Comparison of ENCODE assay signal across 1 cellular context in genomic region chr2:218024336-218024735, GRCh38.
TF ChIP-seq lines count a peak whose summit lies in the region.

No MANE protein-coding gene starts in this region.

TF ChIP-seq in SK-N-SH treated with all-trans-retinoic acid at 6 μM for 48 hours, 23 proteins besides CTCF, POLR2A, EP300 and RAD21 (continued from another document):
- TF ChIP-seq, protein P1, sequence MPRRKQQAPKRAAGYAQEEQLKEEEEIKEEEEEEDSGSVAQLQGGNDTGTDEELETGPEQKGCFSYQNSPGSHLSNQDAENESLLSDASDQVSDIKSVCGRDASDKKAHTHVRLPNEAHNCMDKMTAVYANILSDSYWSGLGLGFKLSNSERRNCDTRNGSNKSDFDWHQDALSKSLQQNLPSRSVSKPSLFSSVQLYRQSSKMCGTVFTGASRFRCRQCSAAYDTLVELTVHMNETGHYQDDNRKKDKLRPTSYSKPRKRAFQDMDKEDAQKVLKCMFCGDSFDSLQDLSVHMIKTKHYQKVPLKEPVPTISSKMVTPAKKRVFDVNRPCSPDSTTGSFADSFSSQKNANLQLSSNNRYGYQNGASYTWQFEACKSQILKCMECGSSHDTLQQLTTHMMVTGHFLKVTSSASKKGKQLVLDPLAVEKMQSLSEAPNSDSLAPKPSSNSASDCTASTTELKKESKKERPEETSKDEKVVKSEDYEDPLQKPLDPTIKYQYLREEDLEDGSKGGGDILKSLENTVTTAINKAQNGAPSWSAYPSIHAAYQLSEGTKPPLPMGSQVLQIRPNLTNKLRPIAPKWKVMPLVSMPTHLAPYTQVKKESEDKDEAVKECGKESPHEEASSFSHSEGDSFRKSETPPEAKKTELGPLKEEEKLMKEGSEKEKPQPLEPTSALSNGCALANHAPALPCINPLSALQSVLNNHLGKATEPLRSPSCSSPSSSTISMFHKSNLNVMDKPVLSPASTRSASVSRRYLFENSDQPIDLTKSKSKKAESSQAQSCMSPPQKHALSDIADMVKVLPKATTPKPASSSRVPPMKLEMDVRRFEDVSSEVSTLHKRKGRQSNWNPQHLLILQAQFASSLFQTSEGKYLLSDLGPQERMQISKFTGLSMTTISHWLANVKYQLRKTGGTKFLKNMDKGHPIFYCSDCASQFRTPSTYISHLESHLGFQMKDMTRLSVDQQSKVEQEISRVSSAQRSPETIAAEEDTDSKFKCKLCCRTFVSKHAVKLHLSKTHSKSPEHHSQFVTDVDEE (CRISPR knock-in tag; IDR thresholded peaks at IDR 0.05): no peak
- no peak for TF ChIP-seq BACH2 (CRISPR knock-in tag; IDR thresholded peaks at IDR 0.05; ENCODE audit: borderline replicate concordance)
- no peak for TF ChIP-seq PATZ1 (CRISPR knock-in tag; IDR thresholded peaks at IDR 0.05; ENCODE audit: borderline replicate concordance)
- TF ChIP-seq PPARA (CRISPR knock-in tag; IDR thresholded peaks at IDR 0.05; ENCODE audit: borderline replicate concordance): no peak
